ENCODE assay signal across 1 cellular context in genomic region chr20:50588034-50588736, GRCh38.
A peak's percentile ranks its signal among the peaks of the same experiment; 100 is the strongest.
TF ChIP-seq lines count a peak whose summit lies in the region.

No MANE protein-coding gene starts in this region.

TF ChIP-seq in WTC11, 78 proteins besides CTCF, POLR2A, EP300 and RAD21 (continued from another document):
- TF ChIP-seq USF1 (CRISPR knock-in tag; IDR thresholded peaks at IDR 0.05), result 0 out of 2 replicates have a peak, but pooled peaks have one; percentile 9
- 0 out of 2 replicates have a peak, but pooled peaks have one; percentile 21 for TF ChIP-seq USF2 (CRISPR knock-in tag; IDR thresholded peaks at IDR 0.05)
- no peak for TF ChIP-seq FOXK1 (CRISPR knock-in tag; IDR thresholded peaks at IDR 0.05)
